Comparison of ENCODE assay signal across 8 cellular contexts in genomic region chr10:7687228-7687907, GRCh38. TPM values are rescaled to one million over a fixed set of nuclear protein-coding genes. Genes with fewer than 3 reads are reported as not detected.
DNase-seq lines count a peak whose midpoint lies in the region; ATAC-seq and FAIRE-seq lines count a peak whose summit lies in the region.

No MANE protein-coding gene starts in this region.

- peak; percentile 97 for ATAC-seq in GM21515 (IDR thresholded peaks at IDR 0.05; ENCODE audit: unreplicated experiment)

- peak; percentile 70 for DNase-seq in DMS153 (lab: John Stamatoyannopoulos, UW)
- peak; percentile 82 for DNase-seq in HT1080 (ENCODE audit: low read depth)
- DNase-seq in NOMO-1 treated with dmso at 0.1 percent for 144 hours (lab: John Stamatoyannopoulos, UW; ENCODE audit: unreplicated experiment), result peak; percentile 89
- peak; percentile 23 to 48 (median 32) for DNase-seq in activated CD8-positive, alpha-beta memory T cell treated with anti-CD3 and anti-CD28 coated beads for 48 hours (ENCODE audit: low read depth in 2 of 3, low spot score in 2 of 3)
- DNase-seq in midbrain (lab: John Stamatoyannopoulos, UW), result peak; percentile 89
- DNase-seq in stimulated activated CD8-positive, alpha-beta memory T cell treated with anti-CD3 and anti-CD28 coated beads, Interleukin-4, amount 100 ng/mL, for 4 hours (ENCODE audit: low read depth in 2 of 2, low spot score in 1 of 2), result peak; percentile 49

- peak; percentile 83 for FAIRE-seq in endometrium (lab: Jason Lieb, UNC)

RNA-seq across cellular contexts. Expression of gene ITIH2, which starts 15.7 kb away (rescaled TPM):
- not detected in 2 replicates for total RNA-seq in HT1080 (2014; rRNA removed; shearing (Covaris generic))
- not detected in 2 replicates for polyA plus RNA-seq in HT1080 (2015; cell fraction: cytosol; rRNA removed)
- polyA plus RNA-seq in HT1080 (2015; cell fraction: nucleus; rRNA removed), result not detected in 2 replicates

RNA-seq across cellular contexts. Expression of gene ITIH5, which starts 20.6 kb away (rescaled TPM):
- not detected in 2 replicates for total RNA-seq in HT1080 (2014; rRNA removed; shearing (Covaris generic))
- polyA plus RNA-seq in HT1080 (2015; cell fraction: cytosol; rRNA removed), result not detected in 2 replicates
- polyA plus RNA-seq in HT1080 (2015; cell fraction: nucleus; rRNA removed), result not detected in 2 replicates

Comparison
In these comparisons a context has a peak if more than half of its experiments do, and no peak if none do; other contexts are left out.
1. Peak in every context shown above with its lines: DNase-seq and ATAC-seq.
2. DNase-seq: peak in every context shown above with its lines; median percentile 89 in NOMO-1 treated with dmso at 0.1 percent for 144 hours; 89 in midbrain; 82 in HT1080; 70 in DMS153; 49 in stimulated activated CD8-positive, alpha-beta memory T cell treated with anti-CD3 and anti-CD28 coated beads, Interleukin-4, amount 100 ng/mL, for 4 hours; 32 in activated CD8-positive, alpha-beta memory T cell treated with anti-CD3 and anti-CD28 coated beads for 48 hours.